In the genomic region with DNA sequence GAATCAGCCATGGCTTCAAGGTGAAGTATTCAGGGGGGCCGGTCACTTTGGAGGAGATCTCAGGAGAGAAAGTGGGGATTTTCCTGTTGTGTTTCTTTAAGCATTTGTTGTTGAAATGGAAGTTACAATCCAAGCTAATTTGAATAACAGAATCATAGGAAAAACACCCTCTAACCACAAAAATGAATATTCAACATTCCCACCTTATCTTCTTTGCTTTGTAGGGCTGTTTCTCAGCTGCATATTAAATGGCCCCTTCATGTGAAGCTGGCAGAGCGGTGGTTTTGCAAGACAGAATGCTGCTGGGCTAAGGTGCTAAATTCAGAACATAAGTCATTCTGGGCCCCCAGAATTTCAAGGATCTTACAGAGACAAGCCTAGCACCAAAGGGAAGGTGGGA, we compare ENCODE assay signal across 17 cellular contexts.
"Had no signal": no experiment of that assay in that cellular context is flagged by ENCODE, and none has a peak within 500 bp of the region (broad histone marks: within the 10 kb centered on the region; RNA-seq: fewer than 3 reads in every experiment).

No MANE protein-coding gene starts in this region.

- ATAC-seq: natural killer cell; right lobe of liver; stimulated activated naive B cell treated with anti-CD40 and anti-IgM and Interleukin-4, amounts not matched to agents 10 μg/mL and 1 μg/mL and 100 μg/mL, for 72 hours; stimulated activated naive CD8-positive, alpha-beta T cell treated with anti-CD3 and anti-CD28 coated beads, Interleukin-15, Interleukin-2, amounts not matched to agents 100 U/mL and 50 U/mL, for 24 hours had no signal

- DNase-seq: hypothalamus; immature natural killer cell; left ventricle myocardium inferior; mesendoderm; naive B cell; natural killer cell; ovary; stimulated activated CD4-positive, alpha-beta T cell treated with anti-CD3 and anti-CD28 coated beads, Interleukin-1b, Interleukin-23, amount 100 ng/mL, for 48 hours; stimulated activated CD4-positive, alpha-beta T cell treated with anti-CD3 and anti-CD28 coated beads, Interleukin-4, amount 100 ng/mL, for 1 hour; stimulated activated naive B cell treated with anti-CD40 and anti-IgM and Interleukin-4, amounts not matched to agents 10 μg/mL and 1 μg/mL and 100 μg/mL, for 72 hours; stimulated activated naive CD8-positive, alpha-beta T cell treated with anti-CD3 and anti-CD28 coated beads, Interleukin-15, Interleukin-2, amounts not matched to agents 100 U/mL and 50 U/mL, for 24 hours; stomach; testis; thyroid gland; transverse colon; upper lobe of left lung had no signal
